ENCODE assay signal across 19 cellular contexts in genomic region chr18:60391571-60392226, GRCh38.
DNase-seq lines count a peak whose midpoint lies in the region; ATAC-seq and TF ChIP-seq lines count a peak whose summit lies in the region.
"Had no signal": no experiment of that assay in that cellular context is flagged by ENCODE, and none has a peak within 500 bp of the region (broad histone marks: within the 10 kb centered on the region; RNA-seq: fewer than 3 reads in every experiment).

No MANE protein-coding gene starts in this region.

- ATAC-seq in HG03571 (IDR thresholded peaks at IDR 0.05; ENCODE audit: unreplicated experiment), result no peak
- ATAC-seq: GM12878, PC-3 had no signal

- no peak overlapping the region for H3K4me3 ChIP-seq in choroid plexus epithelial cell (ENCODE audit: low read depth, low read length)
- H3K4me3 ChIP-seq: GM12878, SJCRH30 had no signal

- TF ChIP-seq CTCF in choroid plexus epithelial cell (conservative IDR thresholded peaks at IDR 0.05; ENCODE audit: low read depth, low read length), result no peak

- peak; percentile 9 for DNase-seq in NCI-H82 (lab: John Stamatoyannopoulos, UW)
- DNase-seq in NCI-H82 treated with DMSO at 0.1 percent for 48 hours (lab: John Stamatoyannopoulos, UW; ENCODE audit: unreplicated experiment), result no peak
- DNase-seq in HS-5 (ENCODE audit: low read depth), result peak; percentile 57
- DNase-seq in choroid plexus epithelial cell (ENCODE audit: low read depth), result peak; percentile 21
- no peak for DNase-seq in pons (ENCODE audit: low spot score)
- no peak for DNase-seq in NCI-H1436 (lab: John Stamatoyannopoulos, UW)
- no peak for DNase-seq in stimulated activated CD4-positive, alpha-beta T cell treated with anti-CD3 and anti-CD28 coated beads, Interleukin-4, amount 100 ng/mL, for 24 hours
- DNase-seq: AML-193, COR-L47, HCEC 1CT, NCI-H1105 treated with DMSO at 0.1 percent for 48 hours, NCI-H2029, NCI-H2171, NCI-H748 treated with DMSO at 0.1 percent for 48 hours, PC-3, SJCRH30, SW 1271 had no signal

Comparison
In these comparisons a context has a peak if more than half of its experiments do, and no peak if none do; other contexts are left out.
1. DNase-seq: peak in NCI-H82 (single experiment), HS-5 (single experiment) and choroid plexus epithelial cell (single experiment); none in NCI-H82 treated with DMSO at 0.1 percent for 48 hours (single experiment), pons (single experiment), NCI-H1436 (single experiment) and stimulated activated CD4-positive, alpha-beta T cell treated with anti-CD3 and anti-CD28 coated beads, Interleukin-4, amount 100 ng/mL, for 24 hours (single experiment).